ENCODE assay signal across 9 cellular contexts in the genomic region with DNA sequence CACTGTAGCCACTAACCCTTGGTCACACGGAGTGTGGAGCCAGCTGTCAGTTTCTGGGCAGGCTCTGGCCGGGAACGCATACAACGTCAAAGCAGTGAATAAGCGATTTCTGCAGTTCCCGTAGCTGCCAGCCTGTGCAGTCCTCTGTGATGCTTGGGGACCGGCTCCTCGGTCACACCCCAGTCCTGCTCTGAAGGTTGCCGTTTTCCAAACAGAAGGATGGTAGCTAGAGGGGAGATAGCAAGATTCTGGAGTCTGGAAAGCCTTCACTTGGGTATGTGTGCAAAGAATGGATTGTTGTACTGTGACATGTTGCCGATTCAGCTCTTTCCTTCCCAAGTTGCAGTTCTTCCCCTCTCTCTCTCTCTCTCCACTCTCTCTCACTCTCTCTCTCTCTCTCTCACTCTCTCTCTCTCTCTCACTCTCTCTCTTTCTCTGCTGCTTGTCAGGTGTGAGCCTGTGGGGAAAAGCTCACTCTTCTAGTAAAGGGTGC. TPM values are rescaled to one million over a fixed set of nuclear protein-coding genes. Genes with fewer than 3 reads are reported as not detected.
DNase-seq lines count a peak whose midpoint lies in the region; ATAC-seq, FAIRE-seq and TF ChIP-seq lines count a peak whose summit lies in the region.
"Had no signal": no experiment of that assay in that cellular context is flagged by ENCODE, and none has a peak within 500 bp of the region (broad histone marks: within the 10 kb centered on the region; RNA-seq: fewer than 3 reads in every experiment).

No MANE protein-coding gene starts in this region.

- no peak for TF ChIP-seq CTCF in D721Med (IDR thresholded peaks at IDR 0.05; ENCODE audit: insufficient read depth, missing control alignments)

- FAIRE-seq in D721Med (lab: Jason Lieb, UNC), result no peak
- FAIRE-seq: keratinocyte had no signal

- peaks cover 16% of the 10 kb centered on the region for H3K4me1 ChIP-seq in SJCRH30

- DNase-seq in SIG-M5 treated with dmso at 0.1 percent for 504 hours (lab: John Stamatoyannopoulos, UW; ENCODE audit: unreplicated experiment) (peak; percentile 66), SIG-M5 (lab: John Stamatoyannopoulos, UW) (no peak), SJCRH30 (peak; percentile 62 to 76), amygdala (lab: John Stamatoyannopoulos, UW) (peak in 55 of 56 donors; percentile 14 to 88 (median 67)), hepatic stellate cell (ENCODE audit: low spot score) (peak; percentile 59), sciatic nerve (ENCODE audit: low spot score) (peak; percentile 79), D721Med (ENCODE audit: insufficient read length, low spot score) (no peak)

- ATAC-seq in HG02981 (IDR thresholded peaks at IDR 0.05; ENCODE audit: unreplicated experiment) (peak; percentile 46), sciatic nerve (peak; percentile 85)

- H3K36me3 ChIP-seq in SJCRH30, result no peaks in the 10 kb centered on the region

- peak overlapping the region; percentile 11 for H3K27ac ChIP-seq in SJCRH30

- H3K9me3 ChIP-seq in SJCRH30 (replicated peaks), result no peaks in the 10 kb centered on the region

- peak overlapping the region; percentile 58 for H3K4me3 ChIP-seq in SJCRH30

- no peaks in the 10 kb centered on the region for H3K27me3 ChIP-seq in SJCRH30

- intact Hi-C loops in sciatic nerve (cut with DNase I), result no loop called here

RNA-seq across cellular contexts. Expression of a gene that starts 38.7 kb away (rescaled TPM):
- total RNA-seq in SJCRH30 (2014; rRNA removed; shearing (Covaris generic)), result 0.05 TPM in 1 of 2 replicates, not detected in the other
- total RNA-seq in sciatic nerve, result 2.4 TPM

Comparison
In these comparisons a context has a peak if more than half of its experiments do, and no peak if none do; other contexts are left out.
1. DNase-seq: peak in SIG-M5 treated with dmso at 0.1 percent for 504 hours (single experiment), SJCRH30 (2 of 2), amygdala (55 of 56), hepatic stellate cell (single experiment) and sciatic nerve (single experiment); none in SIG-M5 (single experiment) and D721Med (single experiment).